8 cellular contexts compared by ENCODE assay signal in the genomic region with DNA sequence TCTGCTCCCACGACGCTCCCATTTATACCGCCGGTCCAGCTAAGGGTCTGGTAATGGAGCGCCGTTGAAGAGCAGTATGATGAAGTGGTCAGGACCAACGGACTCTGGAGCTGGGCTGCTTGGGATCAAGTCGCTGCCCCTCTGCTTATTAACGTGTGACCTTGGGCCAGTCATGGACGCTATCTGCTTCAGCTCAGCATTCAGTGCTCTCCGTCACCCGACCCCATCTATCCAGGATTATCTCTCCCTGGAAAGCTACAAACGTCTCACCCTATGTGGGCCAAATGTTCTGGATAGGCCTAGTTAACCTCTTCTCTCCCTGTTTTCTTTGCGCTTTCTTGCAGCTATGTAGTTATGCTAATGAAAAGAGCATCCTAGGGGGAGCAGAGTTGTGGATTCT. TPM values are rescaled to one million over a fixed set of nuclear protein-coding genes. Genes with fewer than 3 reads are reported as not detected.
DNase-seq lines count a peak whose midpoint lies in the region; ATAC-seq and TF ChIP-seq lines count a peak whose summit lies in the region.

No MANE protein-coding gene starts in this region.

- H3K79me2 ChIP-seq in Karpas-422 (ENCODE audit: low read length), result peaks cover 58% of the 10 kb centered on the region

- no peaks in the 10 kb centered on the region for H3K9me3 ChIP-seq in Karpas-422 (ENCODE audit: low read length)
- no peaks in the 10 kb centered on the region for H3K9me3 ChIP-seq in mesodermal cell (ENCODE audit: control insufficient read depth, low read length)

- no peaks in the 10 kb centered on the region; the same call in 1 of the 2 replicates for H3K9me2 ChIP-seq in Karpas-422 (replicated peaks; ENCODE audit: insufficient read depth, low read length)

- 3 to 6% methylated on average over 6 to 11 of the region's 14 CpGs for WGBS in mesodermal cell (ENCODE audit: insufficient coverage in 2 of 2), 2 experiments

- H3K36me3 ChIP-seq in Karpas-422 (ENCODE audit: insufficient read depth, low read length) (peaks cover 17% of the 10 kb centered on the region), mesodermal cell (ENCODE audit: control insufficient read depth, insufficient read depth, low read length) (peaks cover 35% of the 10 kb centered on the region)

- no peaks in the 10 kb centered on the region for H3K27me3 ChIP-seq in Karpas-422 (ENCODE audit: low read length)

- no peak for ATAC-seq in GM18873 (IDR thresholded peaks at IDR 0.05; ENCODE audit: low FRiP score, unreplicated experiment)
- no peak for ATAC-seq in HG02884 (IDR thresholded peaks at IDR 0.05; ENCODE audit: unreplicated experiment)
- ATAC-seq in HG02588 (IDR thresholded peaks at IDR 0.05; ENCODE audit: unreplicated experiment), result no peak

- peak overlapping the region; percentile 58; the same call in 1 of the 2 replicates for H3K27ac ChIP-seq in Karpas-422 (ENCODE audit: low read length)
- peak overlapping the region; percentile 73 for H3K27ac ChIP-seq in mesodermal cell (ENCODE audit: low read depth, low read length, severe bottlenecking)

- DNase-seq in EL, result peak; percentile 11
- DNase-seq in Karpas-422, result peak; percentile 50
- peak in 1 of 2 donors; percentile 27 for DNase-seq in cardiac fibroblast (ENCODE audit: low read depth in 2 of 2)
- no peak for DNase-seq in NCI-H446 (lab: John Stamatoyannopoulos, UW)

- no peaks in the 10 kb centered on the region; the same call in 1 of the 2 replicates for H4K20me1 ChIP-seq in Karpas-422 (ENCODE audit: insufficient read depth, low read depth, low read length)

- peak overlapping the region; percentile 90 for H3K9ac ChIP-seq in Karpas-422 (ENCODE audit: low read length)

- H3K4me3 ChIP-seq in Karpas-422 (ENCODE audit: low read length) (peak overlapping the region; percentile 89), cardiac fibroblast (replicated peaks in 1 of 2; ENCODE audit: low read depth in 2 of 2, low read length in 2 of 2) (peak overlapping the region; percentile 88 to 97), mesodermal cell (ENCODE audit: extremely low read depth, insufficient read depth, low read length, poor library complexity, severe bottlenecking) (peak overlapping the region; percentile 86)

- H3K4me2 ChIP-seq in Karpas-422 (ENCODE audit: low read depth, low read length, poor library complexity, severe bottlenecking), result peak overlapping the region; percentile 90

- H2AFZ ChIP-seq in Karpas-422 (ENCODE audit: low read length), result no peak overlapping the region; the same call in 1 of the 2 replicates

- no peak for TF ChIP-seq CTCF in cardiac fibroblast (IDR thresholded peaks at IDR 0.05; ENCODE audit: low read depth, low read length)

- H3K4me1 ChIP-seq in Karpas-422 (ENCODE audit: low read length) (peaks cover 29% of the 10 kb centered on the region), mesodermal cell (ENCODE audit: control insufficient read depth, insufficient read depth, low read length, poor library complexity, severe bottlenecking) (peaks cover 10% of the 10 kb centered on the region)

RNA-seq across cellular contexts. Expression of a gene that starts 0.9 kb away (rescaled TPM):
- 28.4 and 38.7 TPM in 2 replicates for total RNA-seq in Karpas-422 (2014; rRNA removed; shearing (Covaris generic); ENCODE audit: low replicate concordance)
- polyA plus RNA-seq in mesodermal cell (2013, experiment 1 of 2), result 37.9 TPM
- 42.7 TPM for polyA plus RNA-seq in mesodermal cell (2013, experiment 2 of 2)

RNA-seq across cellular contexts. Expression of a gene that starts 34.7 kb away (rescaled TPM):
- total RNA-seq in Karpas-422 (2014; rRNA removed; shearing (Covaris generic); ENCODE audit: low replicate concordance), result not detected in 2 replicates
- 4.8 TPM for polyA plus RNA-seq in mesodermal cell (2013, experiment 1 of 2)
- 4.9 TPM for polyA plus RNA-seq in mesodermal cell (2013, experiment 2 of 2)

Comparison
In these comparisons a context has a peak if more than half of its experiments do, and no peak if none do; other contexts are left out.
1. DNase-seq: peak in EL (single experiment) and Karpas-422 (single experiment); none in NCI-H446 (0 of 2).
2. Peak in every context shown above with its lines, with median percentiles within 50 percentile points of each other: H3K4me3 ChIP-seq.